Comparison of ENCODE assay signal across 5 cellular contexts in genomic region chr17:66898536-66898935, GRCh38.
"Had no signal": no experiment of that assay in that cellular context is flagged by ENCODE, and none has a peak within 500 bp of the region (broad histone marks: within the 10 kb centered on the region; RNA-seq: fewer than 3 reads in every experiment).

No MANE protein-coding gene starts in this region.

- H3K9me3 Mint-ChIP-seq: GM23338, H9 had no signal

- H2AFZ ChIP-seq: GM23338 had no signal

- DNase-seq: H9, HCEC 1CT, KBM-7 had no signal

- ATAC-seq: GM23338 had no signal

- H3K4me3 ChIP-seq: GM23338 had no signal

- H3K4me1 Mint-ChIP-seq: IgD-negative memory B cell had no signal

- H3K4me2 ChIP-seq: GM23338 had no signal

- H3K27me3 Mint-ChIP-seq: IgD-negative memory B cell had no signal

- H3K27ac Mint-ChIP-seq: GM23338, IgD-negative memory B cell had no signal

- H3K4me3 Mint-ChIP-seq: GM23338, H9, IgD-negative memory B cell had no signal
